ENCODE assay signal across 17 cellular contexts in the genomic region with DNA sequence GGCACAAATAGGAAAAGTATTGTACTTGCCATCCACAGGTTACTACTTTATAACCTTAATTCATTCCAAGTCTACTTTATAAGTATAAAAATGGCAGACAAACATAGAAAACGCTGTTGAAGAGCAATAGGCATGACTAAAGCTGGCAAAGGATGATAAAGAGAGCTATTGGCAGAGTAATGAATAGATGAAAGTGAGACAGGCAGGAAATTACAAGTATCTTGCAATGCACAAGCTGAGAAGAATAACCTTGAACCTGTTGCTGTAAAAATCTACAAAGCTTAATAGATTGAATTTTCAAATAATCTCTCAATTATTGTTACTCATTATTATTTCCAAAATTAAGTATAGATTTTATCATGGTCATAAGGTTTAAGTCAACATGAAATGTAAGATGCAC. TPM values are rescaled to one million over a fixed set of nuclear protein-coding genes. Genes with fewer than 3 reads are reported as not detected.
DNase-seq lines count a peak whose midpoint lies in the region; ATAC-seq and TF ChIP-seq lines count a peak whose summit lies in the region.
"Had no signal": no experiment of that assay in that cellular context is flagged by ENCODE, and none has a peak within 500 bp of the region (broad histone marks: within the 10 kb centered on the region; RNA-seq: fewer than 3 reads in every experiment).

No MANE protein-coding gene starts in this region.

- H3K36me3 Mint-ChIP-seq in activated T-cell treated with anti-CD3 and anti-CD28 coated beads, Interleukin-2, amount 50 U/mL, for 4 hours (ENCODE audit: insufficient read depth), result peaks cover 51% of the 10 kb centered on the region
- no peaks in the 10 kb centered on the region; the same call in 1 of the 2 replicates for H3K36me3 Mint-ChIP-seq in HFFc6 (ENCODE audit: low read depth)
- H3K36me3 Mint-ChIP-seq in activated T-helper 2 cell treated with anti-CD3 and anti-CD28 coated beads, Interferon-gamma antibody, Interleukin-2, Interleukin-4, amounts not matched to agents 10 μg/mL and 5 μg/mL and 100 μg/mL, durations not matched to agents 14 hours and 24 hours and 36 hours (ENCODE audit: low read depth), result peaks cover 48% of the 10 kb centered on the region

- no peak overlapping the region for H3K27ac ChIP-seq in parathyroid adenoma
- H3K27ac ChIP-seq: heart left ventricle, lower lobe of right lung had no signal

- H3K79me2 ChIP-seq in parathyroid adenoma, result peaks cover 33% of the 10 kb centered on the region

- H3K27ac Mint-ChIP-seq in HFFc6, result peak overlapping the region; percentile 28; the same call in 1 of the 2 replicates
- peak overlapping the region; percentile 68 for H3K27ac Mint-ChIP-seq in activated T-helper 2 cell treated with anti-CD3 and anti-CD28 coated beads, Interferon-gamma antibody, Interleukin-2, Interleukin-4, amounts not matched to agents 10 μg/mL and 5 μg/mL and 100 μg/mL, durations not matched to agents 14 hours and 24 hours and 36 hours
- H3K27ac Mint-ChIP-seq: GM23338 had no signal

- H3K4me1 Mint-ChIP-seq in activated T-cell treated with anti-CD3 and anti-CD28 coated beads, Interleukin-2, amount 50 U/mL, for 4 hours (ENCODE audit: low read depth), result peaks cover 88% of the 10 kb centered on the region
- H3K4me1 Mint-ChIP-seq in HFFc6 (ENCODE audit: low read depth), result peaks cover 80% of the 10 kb centered on the region
- H3K4me1 Mint-ChIP-seq in activated T-helper 2 cell treated with anti-CD3 and anti-CD28 coated beads, Interferon-gamma antibody, Interleukin-2, Interleukin-4, amounts not matched to agents 10 μg/mL and 5 μg/mL and 100 μg/mL, durations not matched to agents 14 hours and 24 hours and 36 hours (ENCODE audit: low read depth), result peaks cover 68% of the 10 kb centered on the region

- H3K4me1 ChIP-seq in parathyroid adenoma, result peaks cover 6% of the 10 kb centered on the region

- peak overlapping the region; percentile 53 for H3K4me3 Mint-ChIP-seq in activated T-cell treated with anti-CD3 and anti-CD28 coated beads, Interleukin-2, amount 50 U/mL, for 4 hours
- H3K4me3 Mint-ChIP-seq in HFFc6, result 0 out of 2 replicates have a peak overlapping the region, but pooled peaks have one; percentile 4
- H3K4me3 Mint-ChIP-seq in activated T-helper 2 cell treated with anti-CD3 and anti-CD28 coated beads, Interferon-gamma antibody, Interleukin-2, Interleukin-4, amounts not matched to agents 10 μg/mL and 5 μg/mL and 100 μg/mL, durations not matched to agents 14 hours and 24 hours and 36 hours (ENCODE audit: low read depth), result peak overlapping the region; percentile 6
- H3K4me3 Mint-ChIP-seq: GM23338, WTC11 had no signal

- no peak overlapping the region for H3K9ac ChIP-seq in parathyroid adenoma

- H3K27me3 ChIP-seq in parathyroid adenoma (ENCODE audit: control insufficient read depth, insufficient read depth, low read length), result no peaks in the 10 kb centered on the region
- H3K27me3 ChIP-seq: heart left ventricle had no signal

- no peak overlapping the region for H3K4me3 ChIP-seq in parathyroid adenoma (ENCODE audit: low read depth, low read length)
- H3K4me3 ChIP-seq: GM23338, heart left ventricle, lower lobe of right lung had no signal

- intact Hi-C loops in activated T-helper 2 cell treated with anti-CD3 and anti-CD28 coated beads, Interferon-gamma antibody, Interleukin-2, Interleukin-4, amounts not matched to agents 10 μg/mL and 5 μg/mL and 100 μg/mL, durations not matched to agents 14 hours and 24 hours and 36 hours (cut with micrococcal nuclease), result loop anchor here (2.0 kb wide), 1 partner anchor 69 kb away; no protein-coding TSS in a partner anchor

- DNase-seq in activated T-cell treated with anti-CD3 and anti-CD28 coated beads, Interleukin-2, amount 50 U/mL, for 4 hours, result no peak
- no peak for DNase-seq in activated T-cell treated with anti-CD3 and anti-CD28 coated beads for 4 hours
- DNase-seq in HFFc6, result no peak
- no peak for DNase-seq in activated T-helper 2 cell treated with anti-CD3 and anti-CD28 coated beads, Interferon-gamma antibody, Interleukin-2, Interleukin-4, amounts not matched to agents 10 μg/mL and 5 μg/mL and 100 μg/mL, durations not matched to agents 14 hours and 24 hours and 36 hours (ENCODE audit: low spot score)
- DNase-seq in NCI-H2107 treated with DMSO at 0.1 percent for 48 hours (lab: John Stamatoyannopoulos, UW; ENCODE audit: unreplicated experiment), result no peak
- no peak for DNase-seq in left lobe of liver (ENCODE audit: low spot score)
- no peak for DNase-seq in cortex of kidney (lab: John Stamatoyannopoulos, UW)
- DNase-seq: amygdala; effector CD8-positive, alpha-beta T cell; heart left ventricle; lower lobe of right lung; NCI-H1417 treated with DMSO at 0.1 percent for 48 hours; RPMI8226 had no signal

- H3K36me3 ChIP-seq in parathyroid adenoma (ENCODE audit: control insufficient read depth, insufficient read depth, low read length), result no peaks in the 10 kb centered on the region
- H3K36me3 ChIP-seq: heart left ventricle, lower lobe of right lung had no signal

- H2AFZ ChIP-seq in parathyroid adenoma, result no peak overlapping the region
- H2AFZ ChIP-seq: GM23338 had no signal

- no peak for TF ChIP-seq CTCF in HFFc6 (IDR thresholded peaks at IDR 0.05)
- no peak for TF ChIP-seq CTCF in parathyroid adenoma (IDR thresholded peaks at IDR 0.05)

- H3K27me3 Mint-ChIP-seq in activated T-cell treated with anti-CD3 and anti-CD28 coated beads, Interleukin-2, amount 50 U/mL, for 4 hours (ENCODE audit: low read depth), result no peaks in the 10 kb centered on the region
- no peaks in the 10 kb centered on the region; the same call in 1 of the 2 replicates for H3K27me3 Mint-ChIP-seq in HFFc6 (ENCODE audit: insufficient read depth)
- H3K27me3 Mint-ChIP-seq in activated T-helper 2 cell treated with anti-CD3 and anti-CD28 coated beads, Interferon-gamma antibody, Interleukin-2, Interleukin-4, amounts not matched to agents 10 μg/mL and 5 μg/mL and 100 μg/mL, durations not matched to agents 14 hours and 24 hours and 36 hours (ENCODE audit: low read depth), result no peaks in the 10 kb centered on the region

- H3K9me3 ChIP-seq in parathyroid adenoma (ENCODE audit: control insufficient read depth, low read length), result no peaks in the 10 kb centered on the region
- H3K9me3 ChIP-seq: heart left ventricle, lower lobe of right lung had no signal

- peak; percentile 45 to 52 for ATAC-seq in activated T-cell treated with anti-CD3 and anti-CD28 coated beads, Interleukin-2, amount 50 U/mL, for 4 hours
- ATAC-seq in left lobe of liver, result no peak
- ATAC-seq: GM23338, heart left ventricle, lower lobe of right lung, sciatic nerve, WTC11 had no signal

- H3K9me3 Mint-ChIP-seq in activated T-cell treated with anti-CD3 and anti-CD28 coated beads, Interleukin-2, amount 50 U/mL, for 4 hours, result no peaks in the 10 kb centered on the region
- H3K9me3 Mint-ChIP-seq in HFFc6, result no peaks in the 10 kb centered on the region
- H3K9me3 Mint-ChIP-seq in activated T-helper 2 cell treated with anti-CD3 and anti-CD28 coated beads, Interferon-gamma antibody, Interleukin-2, Interleukin-4, amounts not matched to agents 10 μg/mL and 5 μg/mL and 100 μg/mL, durations not matched to agents 14 hours and 24 hours and 36 hours, result no peaks in the 10 kb centered on the region
- H3K9me3 Mint-ChIP-seq: GM23338, WTC11 had no signal

- peak overlapping the region; percentile 28 for H3K4me2 ChIP-seq in parathyroid adenoma (ENCODE audit: low read length)
- H3K4me2 ChIP-seq: GM23338 had no signal

RNA-seq across cellular contexts. Expression of gene PELI1, which starts 8.8 kb away (rescaled TPM):
- 10 to 100 TPM; 49.0 to 71.8 (median 68.1) TPM for total RNA-seq in activated T-cell treated with anti-CD3 and anti-CD28 coated beads, Interleukin-2, amount 50 U/mL, for 4 hours
- 1 to 10 TPM; 1.9 to 4.9 (median 2.8) TPM for total RNA-seq in HFFc6 (2021; fragmentation: NEBNext Ultra II Directional; extraction: Animal tissue kit (Norgen Biotek cat#: 25700))
- total RNA-seq in activated T-helper 2 cell treated with anti-CD3 and anti-CD28 coated beads, Interferon-gamma antibody, Interleukin-2, Interleukin-4, amounts not matched to agents 10 μg/mL and 5 μg/mL and 100 μg/mL, durations not matched to agents 14 hours and 24 hours and 36 hours, result 21.6 and 25.1 TPM in 2 replicates
- total RNA-seq in left lobe of liver, result 6.3 TPM
